1 cellular context compared by ENCODE assay signal in the genomic region with DNA sequence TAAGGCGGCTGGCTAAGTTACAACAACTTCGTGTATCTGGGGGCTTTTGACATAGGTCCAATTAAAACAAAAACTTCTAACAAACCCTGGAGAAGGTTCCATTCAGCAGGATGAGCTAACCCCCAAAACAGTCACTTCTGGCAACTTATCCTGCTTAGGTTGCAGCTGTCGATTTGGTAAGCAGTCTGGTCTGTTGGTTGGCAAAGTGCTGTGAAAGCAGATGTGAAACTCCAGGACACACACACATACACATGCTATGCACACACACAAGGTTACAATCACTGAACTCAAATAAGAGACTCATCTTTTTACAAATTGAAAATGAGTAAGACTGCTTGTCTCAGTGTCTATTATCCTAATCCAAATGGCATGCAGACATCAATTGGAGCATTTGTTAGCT.
TF ChIP-seq lines count a peak whose summit lies in the region.

No MANE protein-coding gene starts in this region.

TF ChIP-seq in SK-N-SH, 30 proteins besides CTCF, POLR2A, EP300 and RAD21 (continued from another document):
- TF ChIP-seq, protein P1, sequence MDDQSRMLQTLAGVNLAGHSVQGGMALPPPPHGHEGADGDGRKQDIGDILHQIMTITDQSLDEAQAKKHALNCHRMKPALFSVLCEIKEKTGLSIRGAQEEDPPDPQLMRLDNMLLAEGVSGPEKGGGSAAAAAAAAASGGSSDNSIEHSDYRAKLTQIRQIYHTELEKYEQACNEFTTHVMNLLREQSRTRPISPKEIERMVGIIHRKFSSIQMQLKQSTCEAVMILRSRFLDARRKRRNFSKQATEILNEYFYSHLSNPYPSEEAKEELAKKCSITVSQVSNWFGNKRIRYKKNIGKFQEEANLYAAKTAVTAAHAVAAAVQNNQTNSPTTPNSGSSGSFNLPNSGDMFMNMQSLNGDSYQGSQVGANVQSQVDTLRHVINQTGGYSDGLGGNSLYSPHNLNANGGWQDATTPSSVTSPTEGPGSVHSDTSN (IDR thresholded peaks at IDR 0.05) = peak; percentile 49
- TF ChIP-seq NFIC (IDR thresholded peaks at IDR 0.05; ENCODE audit: borderline replicate concordance) (peak; percentile 83), TCF12 (IDR thresholded peaks at IDR 0.05) (peak; percentile 83), SIN3A (IDR thresholded peaks at IDR 0.05; ENCODE audit: borderline replicate concordance, low read depth, low read length) (no peak)
